8 cellular contexts compared by ENCODE assay signal in the genomic region with DNA sequence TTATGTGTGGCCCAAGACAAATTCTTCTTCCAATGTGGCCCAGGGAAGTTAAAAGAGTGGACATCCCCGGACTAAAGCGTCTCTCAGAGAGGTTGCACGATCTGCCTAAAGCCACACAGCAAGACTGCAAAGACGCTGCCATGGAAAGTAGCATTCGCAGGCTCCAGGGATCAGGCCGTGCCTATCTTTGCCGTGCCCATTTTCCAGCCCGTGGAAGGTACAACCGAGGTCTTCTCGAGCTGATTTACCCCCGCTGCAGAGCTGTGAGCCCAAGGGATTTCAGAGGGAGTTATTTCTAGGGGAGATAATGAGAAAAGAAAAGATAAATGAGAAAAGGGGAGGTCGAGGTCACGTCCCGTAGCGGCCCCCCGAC. TPM values are rescaled to one million over a fixed set of nuclear protein-coding genes. Genes with fewer than 3 reads are reported as not detected.
A peak's percentile ranks its signal among the peaks of the same experiment; 100 is the strongest.
DNase-seq lines count a peak whose midpoint lies in the region; ATAC-seq and TF ChIP-seq lines count a peak whose summit lies in the region.

No MANE protein-coding gene starts in this region.

- intact Hi-C loops in heart left ventricle (cut with DNase I) (loop anchor here in 6 of 10 donors (1.0 to 5.0 kb wide), 4 partner anchors 13 to 75 kb away; no protein-coding TSS in a partner anchor), Right ventricle myocardium superior (cut with DNase I) (loop anchor here (2.0 kb wide), 1 partner anchor 14 kb away; no protein-coding TSS in a partner anchor)

- no peak for ATAC-seq in heart left ventricle
- ATAC-seq in Right ventricle myocardium superior (ENCODE audit: poor library complexity): no peak
- no peak for ATAC-seq in HG02884 (IDR thresholded peaks at IDR 0.05; ENCODE audit: unreplicated experiment)
- ATAC-seq in GM18858 (IDR thresholded peaks at IDR 0.05; ENCODE audit: unreplicated experiment): no peak

- peak overlapping the region in 3 of 12 donors; percentile 56 to 74 (median 65) for H3K27ac ChIP-seq in heart left ventricle
- H3K27ac ChIP-seq in brain microvascular endothelial cell: no peak overlapping the region
- H3K27ac ChIP-seq in mesodermal cell (ENCODE audit: low read depth, low read length, severe bottlenecking): no peak overlapping the region
- H3K27ac ChIP-seq in urinary bladder (ENCODE audit: low read depth): no peak overlapping the region

- H3K9me3 ChIP-seq in heart left ventricle (no peaks in the 10 kb centered on the region), mesodermal cell (ENCODE audit: control insufficient read depth, low read length) (no peaks in the 10 kb centered on the region)

- H3K27me3 ChIP-seq in heart left ventricle (no peaks in the 10 kb centered on the region), brain microvascular endothelial cell (replicated peaks) (no peaks in the 10 kb centered on the region)

- DNase-seq in heart left ventricle (no peak), Right ventricle myocardium superior (no peak), brain microvascular endothelial cell (no peak), DMS79 (lab: John Stamatoyannopoulos, UW) (no peak)

- TF ChIP-seq POLR2A in heart left ventricle (IDR thresholded peaks at IDR 0.05): no peak

- H3K4me1 ChIP-seq in heart left ventricle: peaks cover 0 to 36% (median 14%) of the 10 kb centered on the region in 12 donors
- H3K4me1 ChIP-seq in mesodermal cell (ENCODE audit: control insufficient read depth, insufficient read depth, low read length, poor library complexity, severe bottlenecking): peaks cover 19% of the 10 kb centered on the region
- H3K4me1 ChIP-seq in urinary bladder (ENCODE audit: insufficient read depth): peaks cover 1% of the 10 kb centered on the region

- no peak for TF ChIP-seq CTCF in heart left ventricle (IDR thresholded peaks at IDR 0.05)
- no peak for TF ChIP-seq CTCF in brain microvascular endothelial cell (IDR thresholded peaks at IDR 0.05; ENCODE audit: low read depth, low read length, missing control alignments)

- WGBS in heart left ventricle, 4 donors: 35 to 41% (median 39%) methylated on average over 16 of the region's 16 CpGs
- 55 to 63% methylated on average over 16 of the region's 16 CpGs for WGBS in mesodermal cell (ENCODE audit: insufficient coverage in 2 of 2), 2 experiments
- 43% methylated on average over 16 of the region's 16 CpGs for WGBS in urinary bladder

- H3K4me3 ChIP-seq in heart left ventricle (peak overlapping the region; percentile 31 to 73 (median 58)), brain microvascular endothelial cell (ENCODE audit: low read depth, low read length) (peak overlapping the region; percentile 53), mesodermal cell (ENCODE audit: extremely low read depth, insufficient read depth, low read length, poor library complexity, severe bottlenecking) (peak overlapping the region; percentile 57), urinary bladder (ENCODE audit: low read depth, low read length) (peak overlapping the region; percentile 61)

- in situ Hi-C loops in brain microvascular endothelial cell (cut with HindIII; ENCODE audit: low pct_ligation_motif_present, low sequenced_read_pairs): no loop called here

- no peaks in the 10 kb centered on the region for H3K36me3 ChIP-seq in heart left ventricle
- no peaks in the 10 kb centered on the region for H3K36me3 ChIP-seq in brain microvascular endothelial cell (replicated peaks)
- H3K36me3 ChIP-seq in mesodermal cell (ENCODE audit: control insufficient read depth, insufficient read depth, low read length): no peaks in the 10 kb centered on the region
- no peaks in the 10 kb centered on the region for H3K36me3 ChIP-seq in urinary bladder (ENCODE audit: insufficient read depth)

RNA-seq across cellular contexts. Expression of a gene that starts 1.0 kb away (rescaled TPM):
- total RNA-seq in heart left ventricle (1 to 10 TPM in 1 of 9 donors, under 1 TPM in 5, not detected in 3; 0.16 to 1.1 (median 0.35) TPM), Right ventricle myocardium superior (0.16 TPM), urinary bladder (1.6 TPM)
- polyA plus RNA-seq in heart left ventricle (under 1 TPM; 0.42 to 0.50 TPM), urinary bladder (1.5 TPM)
- 6.7 TPM for polyA plus RNA-seq in mesodermal cell (2013, experiment 1 of 2)
- 5.7 TPM for polyA plus RNA-seq in mesodermal cell (2013, experiment 2 of 2)

RNA-seq across cellular contexts. Expression of a gene that starts 3.7 kb away (rescaled TPM):
- total RNA-seq in heart left ventricle (10 to 100 TPM; 41.8 to 55.5 (median 49.0) TPM), Right ventricle myocardium superior (47.4 TPM), urinary bladder (16.6 TPM)
- polyA plus RNA-seq in heart left ventricle (10 to 100 TPM; 42.2 to 47.0 TPM), urinary bladder (49.6 TPM)
- 57.9 TPM for polyA plus RNA-seq in mesodermal cell (2013, experiment 1 of 2)
- 45.5 TPM for polyA plus RNA-seq in mesodermal cell (2013, experiment 2 of 2)

RNA-seq across cellular contexts. Expression of a gene that starts 18.7 kb away (rescaled TPM):
- total RNA-seq in heart left ventricle (under 1 TPM in 5 of 9 donors, not detected in 4; 0.27 to 0.77 (median 0.39) TPM), Right ventricle myocardium superior (0.81 TPM), urinary bladder (not detected)
- polyA plus RNA-seq in heart left ventricle (under 1 TPM; 0.61 to 0.78 TPM), urinary bladder (0.62 TPM)
- 2.0 TPM for polyA plus RNA-seq in mesodermal cell (2013, experiment 1 of 2)
- polyA plus RNA-seq in mesodermal cell (2013, experiment 2 of 2): 2.2 TPM

RNA-seq across cellular contexts. Expression of a gene that starts 46.4 kb away (rescaled TPM):
- total RNA-seq in heart left ventricle (10 to 100 TPM in 8 of 9 donors, 1 to 10 TPM in 1; 9.6 to 26.8 (median 12.4) TPM), Right ventricle myocardium superior (10.9 TPM), urinary bladder (5.1 TPM)
- polyA plus RNA-seq in heart left ventricle (10 to 100 TPM; 17.7 to 28.4 TPM), urinary bladder (33.6 TPM)
- 42.0 TPM for polyA plus RNA-seq in mesodermal cell (2013, experiment 1 of 2)
- 34.5 TPM for polyA plus RNA-seq in mesodermal cell (2013, experiment 2 of 2)

RNA-seq across cellular contexts. Expression of a gene that starts 53.1 kb away (rescaled TPM):
- total RNA-seq in heart left ventricle: 10 to 100 TPM; 15.8 to 30.3 (median 21.5) TPM
- 10 to 100 TPM; 14.6 to 24.5 TPM for polyA plus RNA-seq in heart left ventricle
- 22.2 TPM for total RNA-seq in Right ventricle myocardium superior
- 26.0 TPM for polyA plus RNA-seq in mesodermal cell (2013, experiment 1 of 2)
- polyA plus RNA-seq in mesodermal cell (2013, experiment 2 of 2): 26.0 TPM
- total RNA-seq in urinary bladder: 22.6 TPM
- polyA plus RNA-seq in urinary bladder: 40.4 TPM
